In the genomic region with DNA sequence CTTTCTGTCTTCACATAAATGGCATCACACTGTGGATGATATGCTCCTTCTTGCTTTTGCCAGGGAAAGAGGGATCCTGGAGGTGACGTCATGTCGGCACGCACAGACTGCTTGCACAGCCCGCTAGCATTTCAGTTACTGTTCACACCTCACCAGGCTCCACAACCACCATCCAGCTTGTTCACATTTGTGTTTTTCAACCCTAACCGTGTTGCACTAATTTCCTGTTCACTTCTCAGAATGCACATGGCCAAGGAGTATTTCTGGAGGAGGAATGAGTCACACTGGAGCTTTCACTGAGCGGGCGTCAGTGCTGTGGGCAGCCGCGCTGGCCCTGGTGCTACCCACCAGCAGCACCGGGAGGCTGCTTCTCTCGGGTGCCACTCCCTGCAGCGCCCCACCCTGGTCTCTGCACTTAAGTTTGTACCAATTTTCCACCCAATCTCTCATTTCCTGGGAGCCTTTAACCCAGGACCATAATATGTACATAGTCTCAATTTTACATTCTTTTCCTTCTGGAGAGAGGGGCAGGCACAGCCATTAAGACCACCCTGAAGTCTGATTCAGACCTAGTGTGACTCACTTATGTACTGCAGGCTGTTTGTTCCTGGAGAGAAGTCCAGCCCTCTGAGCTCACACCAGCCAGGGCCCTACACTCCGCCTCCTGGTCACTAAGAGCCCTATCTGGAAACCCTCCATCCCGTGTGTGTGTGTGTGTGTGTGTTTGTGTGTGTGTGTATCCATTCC, we compare ENCODE assay signal across 8 cellular contexts.
DNase-seq lines count a peak whose midpoint lies in the region; ATAC-seq lines count a peak whose summit lies in the region.

No MANE protein-coding gene starts in this region.

- H3K27ac ChIP-seq in muscle layer of colon (ENCODE audit: low read depth, low read length), result peak overlapping the region; percentile 35

- DNase-seq in HUDEP-2 (lab: John Stamatoyannopoulos, UW; ENCODE audit: unreplicated experiment in 76 of 76) (peak in 71 of 76 experiments; percentile 2 to 82 (median 58)), dedifferentiated amniotic fluid mesenchymal stem cell (ENCODE audit: extremely low spot score) (peak; percentile 70), NCI-H2081 treated with DMSO at 0.1 percent for 48 hours (lab: John Stamatoyannopoulos, UW) (no peak), cerebellar nuclear complex (lab: John Stamatoyannopoulos, UW) (no peak)
- peak; percentile 48 for DNase-seq in activated CD4-positive, alpha-beta T cell treated with anti-CD3 and anti-CD28 coated beads for 1 hour
- DNase-seq in stimulated activated naive CD8-positive, alpha-beta T cell treated with anti-CD3 and anti-CD28 coated beads, Interleukin-15, amount 100 ng/mL, for 72 hours, result peak; percentile 72 to 81

- H3K36me3 ChIP-seq in muscle layer of colon (ENCODE audit: insufficient read depth, low read length), result no peaks in the 10 kb centered on the region

- H3K4me1 Mint-ChIP-seq in stimulated activated naive CD8-positive, alpha-beta T cell treated with anti-CD3 and anti-CD28 coated beads, Interleukin-15, amount 100 ng/mL, for 72 hours, result peaks cover 100% of the 10 kb centered on the region

- no peaks in the 10 kb centered on the region for H3K27me3 ChIP-seq in muscle layer of colon (ENCODE audit: control insufficient read depth in 1 of 2, insufficient read depth in 2 of 2, low read length in 2 of 2)

- no peaks in the 10 kb centered on the region for H3K9me3 Mint-ChIP-seq in stimulated activated naive CD8-positive, alpha-beta T cell treated with anti-CD3 and anti-CD28 coated beads, Interleukin-15, amount 100 ng/mL, for 72 hours

- peak overlapping the region; percentile 16 for H3K9ac ChIP-seq in muscle layer of colon (ENCODE audit: low read length)

- peak overlapping the region; percentile 89 to 94 for H3K27ac Mint-ChIP-seq in stimulated activated naive CD8-positive, alpha-beta T cell treated with anti-CD3 and anti-CD28 coated beads, Interleukin-15, amount 100 ng/mL, for 72 hours

- no peaks in the 10 kb centered on the region for H3K9me3 ChIP-seq in muscle layer of colon (ENCODE audit: low read length)

- peak; percentile 44 for ATAC-seq in GM19035 (IDR thresholded peaks at IDR 0.05; ENCODE audit: unreplicated experiment)
- peak; percentile 73 for ATAC-seq in stimulated activated naive CD8-positive, alpha-beta T cell treated with anti-CD3 and anti-CD28 coated beads, Interleukin-15, amount 100 ng/mL, for 72 hours

- H3K4me1 ChIP-seq in muscle layer of colon (ENCODE audit: insufficient read depth, low read length), result peaks cover 19% of the 10 kb centered on the region

- no peak overlapping the region for H3K4me3 ChIP-seq in muscle layer of colon (ENCODE audit: low read depth in 1 of 2, low read length in 2 of 2)

- H3K4me3 Mint-ChIP-seq in stimulated activated naive CD8-positive, alpha-beta T cell treated with anti-CD3 and anti-CD28 coated beads, Interleukin-15, amount 100 ng/mL, for 72 hours, result peak overlapping the region; percentile 78 to 79

- no peaks in the 10 kb centered on the region for H3K27me3 Mint-ChIP-seq in stimulated activated naive CD8-positive, alpha-beta T cell treated with anti-CD3 and anti-CD28 coated beads, Interleukin-15, amount 100 ng/mL, for 72 hours

Comparison
In these comparisons a context has a peak if more than half of its experiments do, and no peak if none do; other contexts are left out.
1. DNase-seq: peak in HUDEP-2 (71 of 76), activated CD4-positive, alpha-beta T cell treated with anti-CD3 and anti-CD28 coated beads for 1 hour (single experiment), dedifferentiated amniotic fluid mesenchymal stem cell (single experiment) and stimulated activated naive CD8-positive, alpha-beta T cell treated with anti-CD3 and anti-CD28 coated beads, Interleukin-15, amount 100 ng/mL, for 72 hours (2 of 2); none in NCI-H2081 treated with DMSO at 0.1 percent for 48 hours (single experiment) and cerebellar nuclear complex (0 of 2).